In the genomic region with DNA sequence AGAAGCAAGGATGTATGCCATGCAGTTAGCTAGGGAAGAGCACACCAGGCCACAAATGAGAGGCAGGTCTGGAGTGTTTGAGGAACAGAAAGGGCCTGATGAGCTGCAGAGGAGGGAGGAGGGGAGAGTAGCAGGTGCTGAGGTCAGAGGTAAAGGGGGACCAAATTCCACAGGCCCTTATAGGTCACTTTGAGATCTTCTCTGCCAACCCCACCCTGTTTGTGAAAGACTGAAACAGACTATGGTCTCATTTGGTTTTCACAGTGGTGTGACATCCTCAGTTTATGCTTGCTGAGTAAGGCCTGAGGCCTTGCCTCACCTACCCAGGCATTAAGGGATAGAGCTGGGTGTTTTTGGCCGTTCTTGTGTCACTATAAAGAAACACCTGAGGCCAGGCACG, we compare ENCODE assay signal across 15 cellular contexts.
"Had no signal": no experiment of that assay in that cellular context is flagged by ENCODE, and none has a peak within 500 bp of the region (broad histone marks: within the 10 kb centered on the region; RNA-seq: fewer than 3 reads in every experiment).

No MANE protein-coding gene starts in this region.

- ATAC-seq: naive thymus-derived CD8-positive, alpha-beta T cell; pancreas had no signal

- FAIRE-seq: astrocyte, bronchial epithelial cell, frontal cortex, pancreas had no signal

- DNase-seq: activated CD4-positive, CD25-positive, alpha-beta regulatory T cell treated with anti-CD3 and anti-CD28 coated beads, Interleukin-2, amount 50 U/mL, for 72 hours; activated effector memory CD4-positive, alpha-beta T cell treated with Interleukin-2 at 50 U/mL for 16 hours; activated naive CD4-positive, alpha-beta T cell treated with anti-CD3 and anti-CD28 coated beads, Interleukin-2, amount 50 U/mL, for 16 hours; activated T-cell treated with anti-CD3 and anti-CD28 coated beads, Interleukin-2, amount 50 U/mL, for 1 hour; effector memory CD4-positive, alpha-beta T cell; head of caudate nucleus; immature natural killer cell; mesenchymal stem cell; naive thymus-derived CD8-positive, alpha-beta T cell; pancreas; sigmoid colon; spleen had no signal
